Comparison of ENCODE assay signal across 8 cellular contexts in the genomic region with DNA sequence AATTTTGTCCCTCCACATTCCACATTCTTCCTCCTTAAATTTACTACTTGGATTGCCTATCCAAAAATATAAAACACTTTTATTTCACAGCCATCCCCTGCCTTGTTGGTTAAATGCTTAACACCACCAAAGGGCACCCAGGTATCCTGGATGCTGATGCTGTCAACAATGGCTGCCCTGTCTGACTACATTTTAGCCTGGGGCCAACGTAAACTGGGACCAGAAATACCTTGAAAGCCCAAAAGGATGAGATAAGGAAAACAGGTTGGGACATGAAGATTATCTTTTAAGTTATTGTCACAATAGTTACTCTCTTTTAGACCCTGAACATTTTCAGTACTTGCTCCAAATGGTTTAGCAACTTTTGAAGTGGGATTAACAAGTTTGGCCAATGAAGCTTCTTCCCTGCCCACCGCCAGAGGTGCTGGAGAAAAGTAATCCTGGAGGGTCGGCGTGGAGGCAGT. TPM values are rescaled to one million over a fixed set of nuclear protein-coding genes. Genes with fewer than 3 reads are reported as not detected.
DNase-seq lines count a peak whose midpoint lies in the region; ATAC-seq and TF ChIP-seq lines count a peak whose summit lies in the region.

No MANE protein-coding gene starts in this region.

- peaks cover 3% of the 10 kb centered on the region for H3K36me3 Mint-ChIP-seq in activated naive CD8-positive, alpha-beta T cell treated with anti-CD3 and anti-CD28 coated beads, Interleukin-2, amount 50 U/mL, for 24 hours (ENCODE audit: low read depth)

- H3K9me3 Mint-ChIP-seq in activated naive CD8-positive, alpha-beta T cell treated with anti-CD3 and anti-CD28 coated beads, Interleukin-2, amount 50 U/mL, for 24 hours, result no peaks in the 10 kb centered on the region

- peak overlapping the region; percentile 91 for H3K9ac ChIP-seq in HCT116 (ENCODE audit: low read length)

- no peaks in the 10 kb centered on the region for H3K9me3 ChIP-seq in HCT116 (ENCODE audit: control insufficient read depth in 1 of 2, insufficient read depth in 1 of 2, low read depth in 1 of 2, low read length in 2 of 2)
- no peaks in the 10 kb centered on the region for H3K9me3 ChIP-seq in thymus (ENCODE audit: control insufficient read depth)

- no peaks in the 10 kb centered on the region for H3K9me2 ChIP-seq in HCT116 (ENCODE audit: insufficient read depth)

- peak overlapping the region; percentile 96 for H3K27ac Mint-ChIP-seq in activated naive CD8-positive, alpha-beta T cell treated with anti-CD3 and anti-CD28 coated beads, Interleukin-2, amount 50 U/mL, for 24 hours

- peak overlapping the region; percentile 84 for H3K4me2 ChIP-seq in HCT116 (ENCODE audit: low read length)

- TF ChIP-seq CTCF in HCT116 (IDR thresholded peaks at IDR 0.05 in 2 of 3, conservative IDR thresholded peaks at IDR 0.05 in 1 of 3; ENCODE audit: borderline replicate concordance in 1 of 3, insufficient read depth in 1 of 3, low read depth in 2 of 3, low read length in 2 of 3), result no peak

- H2AFZ ChIP-seq in HCT116 (ENCODE audit: low read depth, low read length, poor library complexity, severe bottlenecking), result no peak overlapping the region

- CTCF ChIA-PET in HCT116 (lab: Charles Lee), result interaction anchor here (1.3 kb wide), 1 partner anchor 301 kb away, joined by 4 read pairs; no protein-coding TSS in a partner anchor

- H3K27me3 Mint-ChIP-seq in activated naive CD8-positive, alpha-beta T cell treated with anti-CD3 and anti-CD28 coated beads, Interleukin-2, amount 50 U/mL, for 24 hours, result peaks cover 4% of the 10 kb centered on the region

- peaks cover 22% of the 10 kb centered on the region for H3K4me1 Mint-ChIP-seq in activated naive CD8-positive, alpha-beta T cell treated with anti-CD3 and anti-CD28 coated beads, Interleukin-2, amount 50 U/mL, for 24 hours

- under 1% methylated on average over 4 of the region's 4 CpGs for WGBS in thymus

- H3K79me2 ChIP-seq in HCT116 (ENCODE audit: insufficient read depth, low read length), result peaks cover 42% of the 10 kb centered on the region

- peak; percentile 39; the same call in 1 of the 2 replicates for ATAC-seq in HCT116
- ATAC-seq in activated naive CD8-positive, alpha-beta T cell treated with anti-CD3 and anti-CD28 coated beads, Interleukin-2, amount 50 U/mL, for 24 hours, result no peak

- H3K4me1 ChIP-seq in HCT116 (ENCODE audit: control insufficient read depth in 1 of 2, insufficient read depth in 2 of 2, low read length in 2 of 2) (peaks cover 3 to 16% of the 10 kb centered on the region in 2 experiments), thymus (ENCODE audit: control insufficient read depth, insufficient read depth, low read length) (no peaks in the 10 kb centered on the region)

- peak; percentile 3 for DNase-seq in A172 (ENCODE audit: low spot score)
- no peak for DNase-seq in HCT116 (ENCODE audit: low read depth, low spot score)
- no peak for DNase-seq in activated naive CD8-positive, alpha-beta T cell treated with anti-CD3 and anti-CD28 coated beads, Interleukin-2, amount 50 U/mL, for 24 hours
- DNase-seq in putamen (ENCODE audit: low spot score), result no peak
- no peak for DNase-seq in NCI-H774 (lab: John Stamatoyannopoulos, UW)
- no peak for DNase-seq in NCI-H1092 (lab: John Stamatoyannopoulos, UW)

- H3K4me3 ChIP-seq in HCT116 (replicated peaks in 1 of 2; ENCODE audit: low read depth in 1 of 2, low read length in 2 of 2) (peak overlapping the region; percentile 79 to 87), thymus (ENCODE audit: low read length) (peak overlapping the region; percentile 76)

- POLR2A ChIA-PET in HCT116 (lab: Charles Lee), result no interaction called here

- H3K4me3 Mint-ChIP-seq in activated naive CD8-positive, alpha-beta T cell treated with anti-CD3 and anti-CD28 coated beads, Interleukin-2, amount 50 U/mL, for 24 hours, result peak overlapping the region; percentile 94

- H3K27ac ChIP-seq in HCT116 (ENCODE audit: low read depth, low read length), result peak overlapping the region; percentile 80
- H3K27ac ChIP-seq in layer of hippocampus (ENCODE audit: low read depth, low read length), result peak overlapping the region; percentile 88
- H3K27ac ChIP-seq in thymus (ENCODE audit: low read depth), result peak overlapping the region; percentile 84

- TF ChIP-seq RAD21 in HCT116 (IDR thresholded peaks at IDR 0.05; ENCODE audit: low read depth), result no peak

- BruUV-seq in HCT116 (replicated peaks; lab: Mats Ljungman, UMichigan), result TSS peak; percentile 87

- RAD21 ChIA-PET in HCT116 (lab: Charles Lee; ENCODE audit: low non-redundant PET in 1 of 2, low total read pairs in 2 of 2, uncharacterized antibody in 2 of 2, unreplicated experiment in 2 of 2), result no interaction called here

- intact Hi-C loops in HCT116 (cut with micrococcal nuclease), result no loop called here

- H3K27me3 ChIP-seq in HCT116 (ENCODE audit: insufficient read depth, low read length) (no peaks in the 10 kb centered on the region), layer of hippocampus (ENCODE audit: control insufficient read depth, insufficient read depth, low read length) (no peaks in the 10 kb centered on the region), thymus (ENCODE audit: control insufficient read depth, insufficient read depth) (no peaks in the 10 kb centered on the region)

- no peaks in the 10 kb centered on the region for H4K20me1 ChIP-seq in HCT116 (ENCODE audit: insufficient read depth)

- H3K36me3 ChIP-seq in HCT116 (ENCODE audit: control insufficient read depth in 1 of 2, insufficient read depth in 2 of 2, low read length in 2 of 2) (no peaks in the 10 kb centered on the region), thymus (ENCODE audit: control insufficient read depth, insufficient read depth) (no peaks in the 10 kb centered on the region)

- TF ChIP-seq POLR2A in HCT116 (IDR thresholded peaks at IDR 0.05; ENCODE audit: borderline replicate concordance, extremely low read depth, insufficient read depth, insufficient read length), result no peak

TF ChIP-seq in HCT116, 20 proteins besides CTCF, POLR2A, EP300 and RAD21:
- TF ChIP-seq YY1 (IDR thresholded peaks at IDR 0.05; ENCODE audit: extremely low read depth, insufficient replicate concordance, low read depth, low read length) (peak; percentile 35), SIN3A (IDR thresholded peaks at IDR 0.05; ENCODE audit: low read depth) (no peak; the same call in 1 of the 2 replicates)

RNA-seq across cellular contexts. Expression of gene YIPF6, which starts 0.8 kb away (rescaled TPM):
- total RNA-seq in A172 (2014; rRNA removed; shearing (Covaris generic)), result 30.9 and 34.5 TPM in 2 replicates
- 43.3 TPM for total RNA-seq in HCT116 (2021; ENCODE audit: unreplicated experiment)
- 11.1 and 14.9 TPM in 2 replicates for polyA plus RNA-seq in HCT116 (2012)
- 7.3 TPM for polyA plus RNA-seq in thymus
